Comparison of ENCODE assay signal across 24 cellular contexts in the genomic region with DNA sequence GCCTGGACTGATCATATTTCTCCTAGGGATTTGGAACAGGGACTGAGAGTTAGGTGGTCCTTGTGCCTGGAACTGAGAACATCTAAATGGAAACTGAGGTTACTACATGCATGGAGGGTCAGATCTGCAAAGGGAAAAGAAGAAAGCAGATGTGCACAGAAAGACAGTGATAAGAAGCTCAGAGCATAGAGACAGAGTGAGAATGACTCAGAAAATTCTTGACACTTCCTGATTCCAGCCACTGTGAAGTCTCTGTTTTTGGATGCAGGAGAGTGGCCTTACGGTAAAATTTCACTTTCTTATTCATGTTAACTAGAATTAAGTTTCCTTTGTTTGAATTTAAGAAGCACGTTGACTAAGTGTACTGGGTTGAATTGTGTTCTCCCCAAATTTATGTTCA.
"Had no signal": no experiment of that assay in that cellular context is flagged by ENCODE, and none has a peak within 500 bp of the region (broad histone marks: within the 10 kb centered on the region; RNA-seq: fewer than 3 reads in every experiment).

No MANE protein-coding gene starts in this region.

- H3K4me1 ChIP-seq: adrenal gland, heart right ventricle, psoas muscle, suprapubic skin, transverse colon, uterus had no signal

- H3K9me3 ChIP-seq: adrenal gland, heart right ventricle, ovary, psoas muscle, suprapubic skin, transverse colon, uterus had no signal

- DNase-seq: activated CD4-positive, alpha-beta T cell treated with anti-CD3 and anti-CD28 coated beads, Interleukin-2, amount 50 U/mL, for 4 hours; activated gamma-delta T cell treated with Interleukin-2 at 50 U/mL for 16 hours; adrenal gland; caudate nucleus; dorsolateral prefrontal cortex; heart right ventricle; kidney glomerular epithelial cell; left ventricle myocardium superior; naive thymus-derived CD8-positive, alpha-beta T cell; ovary; psoas muscle; right cardiac atrium; stimulated activated CD4-positive, alpha-beta T cell treated with anti-CD3 and anti-CD28 coated beads, Interleukin-15, amount 100 ng/mL, for 24 hours; stimulated activated CD4-positive, alpha-beta T cell treated with anti-CD3 and anti-CD28 coated beads, Interleukin-2, amount 100 ng/mL, for 48 hours; stimulated activated naive CD8-positive, alpha-beta T cell treated with anti-CD3 and anti-CD28 coated beads, Interleukin-15, amount 100 ng/mL, for 72 hours; transverse colon; uterus had no signal

- H3K9me3 Mint-ChIP-seq: activated naive CD4-positive, alpha-beta T cell treated with anti-CD3 and anti-CD28 coated beads, Interleukin-2, amount 50 U/mL, for 72 hours; activated T-helper 1 cell treated with anti-CD3 and anti-CD28 coated beads, Interleukin-12 subunit alpha, Interleukin-12 subunit beta, Interleukin-2, Interleukin-4 antibody, amounts not matched to agents 30 ng/mL and 10 ng/mL and 1 ng/mL, durations not matched to agents 14 hours and 24 hours and 36 hours; naive thymus-derived CD8-positive, alpha-beta T cell; stimulated activated naive CD8-positive, alpha-beta T cell treated with anti-CD3 and anti-CD28 coated beads, Interleukin-15, amount 100 ng/mL, for 72 hours; T-helper 1 cell treated with Interleukin-12 subunit alpha and Interleukin-12 subunit beta and Interleukin-4 antibody, amounts not matched to agents 30 μg/mL and 1 μg/mL, for 36 hours had no signal

- H3K36me3 ChIP-seq: adrenal gland, heart right ventricle, ovary, suprapubic skin, transverse colon, uterus had no signal

- FAIRE-seq: colon had no signal

- H3K27ac ChIP-seq: adrenal gland, dorsolateral prefrontal cortex, heart right ventricle, ovary, psoas muscle, skin epidermis, suprapubic skin, transverse colon, uterus, VCaP had no signal

- H3K4me3 Mint-ChIP-seq: activated T-helper 1 cell treated with anti-CD3 and anti-CD28 coated beads, Interleukin-12 subunit alpha, Interleukin-12 subunit beta, Interleukin-2, Interleukin-4 antibody, amounts not matched to agents 30 ng/mL and 10 ng/mL and 1 ng/mL, durations not matched to agents 14 hours and 24 hours and 36 hours; naive thymus-derived CD8-positive, alpha-beta T cell; stimulated activated naive CD8-positive, alpha-beta T cell treated with anti-CD3 and anti-CD28 coated beads, Interleukin-15, amount 100 ng/mL, for 72 hours; T-helper 1 cell treated with Interleukin-12 subunit alpha and Interleukin-12 subunit beta and Interleukin-4 antibody, amounts not matched to agents 30 μg/mL and 1 μg/mL, for 36 hours had no signal

- H3K27me3 Mint-ChIP-seq: stimulated activated naive CD8-positive, alpha-beta T cell treated with anti-CD3 and anti-CD28 coated beads, Interleukin-15, amount 100 ng/mL, for 72 hours had no signal

- H3K27me3 ChIP-seq: adrenal gland, dorsolateral prefrontal cortex, heart right ventricle, ovary, suprapubic skin, transverse colon, uterus had no signal

- H3K4me3 ChIP-seq: adrenal gland, dorsolateral prefrontal cortex, heart right ventricle, ovary, psoas muscle, skin epidermis, suprapubic skin, transverse colon, uterus had no signal

- H3K4me1 Mint-ChIP-seq: naive thymus-derived CD8-positive, alpha-beta T cell; stimulated activated naive CD8-positive, alpha-beta T cell treated with anti-CD3 and anti-CD28 coated beads, Interleukin-15, amount 100 ng/mL, for 72 hours had no signal

- H3K27ac Mint-ChIP-seq: activated naive CD4-positive, alpha-beta T cell treated with anti-CD3 and anti-CD28 coated beads, Interleukin-2, amount 50 U/mL, for 72 hours; activated T-helper 1 cell treated with anti-CD3 and anti-CD28 coated beads, Interleukin-12 subunit alpha, Interleukin-12 subunit beta, Interleukin-2, Interleukin-4 antibody, amounts not matched to agents 30 ng/mL and 10 ng/mL and 1 ng/mL, durations not matched to agents 14 hours and 24 hours and 36 hours; naive thymus-derived CD8-positive, alpha-beta T cell; stimulated activated naive CD8-positive, alpha-beta T cell treated with anti-CD3 and anti-CD28 coated beads, Interleukin-15, amount 100 ng/mL, for 72 hours; T-helper 1 cell treated with Interleukin-12 subunit alpha and Interleukin-12 subunit beta and Interleukin-4 antibody, amounts not matched to agents 30 μg/mL and 1 μg/mL, for 36 hours had no signal

- H3K36me3 Mint-ChIP-seq: activated naive CD4-positive, alpha-beta T cell treated with anti-CD3 and anti-CD28 coated beads, Interleukin-2, amount 50 U/mL, for 72 hours; naive thymus-derived CD8-positive, alpha-beta T cell had no signal

- ATAC-seq: activated naive CD4-positive, alpha-beta T cell treated with anti-CD3 and anti-CD28 coated beads, Interleukin-2, amount 50 U/mL, for 72 hours; heart right ventricle; left ventricle myocardium superior; naive thymus-derived CD8-positive, alpha-beta T cell; psoas muscle; right cardiac atrium; stimulated activated naive CD8-positive, alpha-beta T cell treated with anti-CD3 and anti-CD28 coated beads, Interleukin-15, amount 100 ng/mL, for 72 hours had no signal
